Comparison of ENCODE assay signal across 8 cellular contexts in the genomic region with DNA sequence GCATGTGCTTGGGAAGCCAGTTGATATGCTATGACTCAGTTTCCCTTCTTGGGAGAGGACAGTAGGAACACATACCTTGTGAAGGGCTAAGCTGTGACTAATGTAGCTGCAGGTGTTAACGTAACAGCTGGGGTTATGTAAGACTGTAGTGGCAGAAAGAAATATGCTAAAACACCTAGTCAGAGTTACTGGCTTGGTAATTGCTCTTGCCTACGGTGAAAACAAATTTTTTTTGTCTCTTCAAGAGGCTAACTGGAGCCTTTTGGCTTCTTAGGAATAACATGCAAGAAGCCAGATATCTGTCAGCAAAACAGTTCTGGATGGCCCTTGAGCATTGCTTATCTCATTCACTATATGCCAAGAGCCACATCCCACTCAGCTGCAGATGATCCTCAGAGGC. TPM values are rescaled to one million over a fixed set of nuclear protein-coding genes. Genes with fewer than 3 reads are reported as not detected.
DNase-seq lines count a peak whose midpoint lies in the region; ATAC-seq and TF ChIP-seq lines count a peak whose summit lies in the region.

No MANE protein-coding gene starts in this region.

- H3K27me3 ChIP-seq in DND-41 (ENCODE audit: insufficient read depth, low read length, poor library complexity) (no peaks in the 10 kb centered on the region), OCI-LY3 (ENCODE audit: low read depth, low read length) (no peaks in the 10 kb centered on the region), endocrine pancreas (ENCODE audit: control insufficient read depth, insufficient read depth, low read length) (no peaks in the 10 kb centered on the region), ovary (no peaks in the 10 kb centered on the region)

- no peaks in the 10 kb centered on the region for H3K9me3 ChIP-seq in DND-41 (ENCODE audit: insufficient read depth, low read length, severe bottlenecking)
- H3K9me3 ChIP-seq in OCI-LY3 (ENCODE audit: insufficient read depth, low read length), result no peaks in the 10 kb centered on the region
- no peaks in the 10 kb centered on the region for H3K9me3 ChIP-seq in endocrine pancreas (ENCODE audit: control insufficient read depth, low read length)
- H3K9me3 ChIP-seq in ovary, result no peaks in the 10 kb centered on the region

- H3K4me1 ChIP-seq in DND-41 (ENCODE audit: insufficient read depth, low read length), result peaks cover 51% of the 10 kb centered on the region
- H3K4me1 ChIP-seq in OCI-LY3 (ENCODE audit: low read length), result peaks cover 31% of the 10 kb centered on the region
- H3K4me1 ChIP-seq in endocrine pancreas (ENCODE audit: control insufficient read depth, insufficient read depth, low read length), result peaks cover 28% of the 10 kb centered on the region
- peaks cover 28% of the 10 kb centered on the region for H3K4me1 ChIP-seq in ovary (ENCODE audit: insufficient read depth)

- H4K20me1 ChIP-seq in DND-41 (ENCODE audit: insufficient read depth, low read length), result no peaks in the 10 kb centered on the region
- no peaks in the 10 kb centered on the region for H4K20me1 ChIP-seq in OCI-LY3 (ENCODE audit: insufficient read depth, low read length)

- peak overlapping the region; percentile 95 for H3K4me2 ChIP-seq in DND-41 (ENCODE audit: insufficient read depth, low read length)
- peak overlapping the region; percentile 77 for H3K4me2 ChIP-seq in OCI-LY3 (ENCODE audit: low read length)

- 6 to 12% (median 10%) methylated on average over 2 of the region's 2 CpGs for WGBS in ovary, 3 donors

- TF ChIP-seq EP300 in ovary (IDR thresholded peaks at IDR 0.05), result no peak

- ATAC-seq in DND-41 (ENCODE audit: insufficient read depth, low read depth) (no peak), GM19467 (IDR thresholded peaks at IDR 0.05; ENCODE audit: unreplicated experiment) (no peak), GM21423 (IDR thresholded peaks at IDR 0.05; ENCODE audit: unreplicated experiment) (no peak)

- DNase-seq in DND-41 (no peak), ovary (no peak), posterior vena cava (ENCODE audit: low spot score) (no peak), NCI-H2081 (lab: John Stamatoyannopoulos, UW) (no peak)

- peak overlapping the region; percentile 88; the same call in 1 of the 2 replicates for H2AFZ ChIP-seq in DND-41 (ENCODE audit: low read depth, low read length)
- no peak overlapping the region for H2AFZ ChIP-seq in OCI-LY3 (ENCODE audit: low read depth, low read length)

- H3K27ac ChIP-seq in DND-41 (ENCODE audit: low read length), result peak overlapping the region; percentile 68
- no peak overlapping the region for H3K27ac ChIP-seq in OCI-LY3 (ENCODE audit: low read length)
- peak overlapping the region in 1 of 2 donors; percentile 80 for H3K27ac ChIP-seq in ovary

- TF ChIP-seq POLR2A in ovary (IDR thresholded peaks at IDR 0.05), result no peak

- H3K79me2 ChIP-seq in DND-41 (ENCODE audit: insufficient read depth, low read length) (peaks cover 48% of the 10 kb centered on the region), OCI-LY3 (ENCODE audit: low read length) (peaks cover 24% of the 10 kb centered on the region)

- TF ChIP-seq CTCF in DND-41 (IDR thresholded peaks at IDR 0.05; ENCODE audit: borderline replicate concordance, extremely low read depth, low read length, poor library complexity, severe bottlenecking) (no peak), OCI-LY3 (IDR thresholded peaks at IDR 0.05; ENCODE audit: low read depth, low read length) (no peak), ovary (IDR thresholded peaks at IDR 0.05) (no peak)

- H3K9ac ChIP-seq in DND-41 (ENCODE audit: low read depth, low read length), result peak overlapping the region; percentile 73
- H3K9ac ChIP-seq in OCI-LY3 (ENCODE audit: low read length), result peak overlapping the region; percentile 86
- H3K9ac ChIP-seq in endocrine pancreas (ENCODE audit: control insufficient read depth, insufficient read depth, low read length), result no peak overlapping the region

- H3K4me3 ChIP-seq in DND-41 (ENCODE audit: low read depth in 1 of 2, low read length in 2 of 2), result peak overlapping the region; percentile 41 to 92; a peak in 3 of 4 replicates
- H3K4me3 ChIP-seq in OCI-LY3 (ENCODE audit: low read length), result peak overlapping the region; percentile 92
- peak overlapping the region; percentile 91 for H3K4me3 ChIP-seq in endocrine pancreas (ENCODE audit: control insufficient read depth, insufficient read depth, low read length)
- peak overlapping the region; percentile 64 for H3K4me3 ChIP-seq in ovary

- no peaks in the 10 kb centered on the region; the same call in 1 of the 2 replicates for H3K36me3 ChIP-seq in DND-41 (ENCODE audit: insufficient read depth, low read length)
- H3K36me3 ChIP-seq in OCI-LY3 (replicated peaks; ENCODE audit: low read depth, low read length), result peaks cover 2% of the 10 kb centered on the region
- no peaks in the 10 kb centered on the region for H3K36me3 ChIP-seq in endocrine pancreas (ENCODE audit: control insufficient read depth, insufficient read depth, low read length)
- H3K36me3 ChIP-seq in ovary, result no peaks in the 10 kb centered on the region

- intact Hi-C loops in ovary (cut with DNase I), result loop anchor here in 1 of 4 donors (10.0 kb wide), 1 partner anchor 139 kb away; no protein-coding TSS in a partner anchor
- intact Hi-C loops in posterior vena cava (cut with DNase I), result loop anchor here in 1 of 2 donors (10.0 kb wide), 1 partner anchor 129 kb away; no protein-coding TSS in a partner anchor

RNA-seq across cellular contexts. Expression of a gene that starts 1.4 kb away (rescaled TPM):
- total RNA-seq in ovary, result 10 to 100 TPM; 18.4 to 46.9 (median 38.9) TPM
- polyA plus RNA-seq in ovary, result 10 to 100 TPM; 10.6 to 18.7 TPM
- total RNA-seq in posterior vena cava, result 10 to 100 TPM; 26.5 to 27.9 TPM

RNA-seq across cellular contexts. Expression of a gene that starts 52.2 kb away (rescaled TPM):
- total RNA-seq in ovary, result 10 to 100 TPM; 13.8 to 21.4 (median 15.6) TPM
- 10 to 100 TPM in 1 of 2 donors, 1 to 10 TPM in 1; 3.0 to 11.4 TPM for polyA plus RNA-seq in ovary
- 10 to 100 TPM in 1 of 2 donors, 1 to 10 TPM in 1; 4.9 to 13.8 TPM for total RNA-seq in posterior vena cava
